8 cellular contexts compared by ENCODE assay signal in the genomic region with DNA sequence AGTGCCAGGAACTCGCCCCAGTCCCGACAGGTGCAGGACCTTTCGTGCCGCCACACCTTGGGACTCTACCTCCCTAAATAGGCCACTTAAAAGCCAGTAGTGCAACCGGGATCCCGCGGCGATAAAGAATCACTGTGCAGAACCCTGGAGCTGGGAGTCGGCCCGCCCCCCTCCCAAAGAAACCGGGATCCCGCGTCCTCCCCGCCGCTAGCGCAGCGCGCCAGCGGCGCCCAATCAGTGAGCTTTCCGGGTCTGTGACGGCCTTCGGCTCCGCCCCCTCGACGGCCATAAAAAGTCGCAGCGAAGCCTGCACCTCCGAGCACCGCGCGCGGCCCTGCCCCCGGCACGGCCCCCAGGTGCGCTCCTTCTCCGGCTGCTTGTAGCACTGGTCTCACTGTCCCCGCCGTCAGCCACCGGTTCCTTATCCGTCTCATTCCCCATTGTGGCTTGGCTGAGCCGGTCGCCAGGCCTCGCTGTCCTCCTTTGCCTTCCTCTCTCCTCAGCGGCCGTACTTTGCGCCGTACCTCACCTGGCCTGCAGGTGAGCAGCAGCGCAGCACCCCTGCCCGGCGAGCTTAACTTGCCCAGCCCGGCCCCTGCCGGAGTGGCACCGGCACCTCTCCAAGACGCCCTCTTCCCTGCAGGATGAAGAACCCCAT. TPM values are rescaled to one million over a fixed set of nuclear protein-coding genes. Genes with fewer than 3 reads are reported as not detected.
DNase-seq lines count a peak whose midpoint lies in the region; ATAC-seq and TF ChIP-seq lines count a peak whose summit lies in the region.

Gene LRAT (plus strand): TSS at position 318 of the 658 bp plus-strand sequence. CDS start 327 bp downstream, at position 645.

- peak; percentile 59 for ATAC-seq in GM19452 (IDR thresholded peaks at IDR 0.05; ENCODE audit: unreplicated experiment)
- ATAC-seq in activated naive CD8-positive, alpha-beta T cell treated with anti-CD3 and anti-CD28 coated beads, Interleukin-2, amount 10 ng/mL, durations not matched to agents 7 days and 5 days (ENCODE audit: low read depth), result peak; percentile 82

- no peaks in the 10 kb centered on the region for H3K9me3 ChIP-seq in left ventricle myocardium inferior (replicated peaks)

- H3K36me3 ChIP-seq in left ventricle myocardium inferior, result no peaks in the 10 kb centered on the region

- no peaks in the 10 kb centered on the region for H3K9me3 Mint-ChIP-seq in activated naive CD8-positive, alpha-beta T cell treated with anti-CD3 and anti-CD28 coated beads, Interleukin-2, amount 10 ng/mL, durations not matched to agents 7 days and 5 days

- POLR2A ChIA-PET in AG04449 (lab: Yijun Ruan, JAX), result no interaction called here
- POLR2A ChIA-PET in activated naive CD8-positive, alpha-beta T cell treated with anti-CD3 and anti-CD28 coated beads, Interleukin-2, amount 10 ng/mL, durations not matched to agents 7 days and 5 days (lab: Charles Lee), result interaction anchor here (0.6 kb wide), 1 partner anchor 1511 kb away, joined by 3 read pairs; no protein-coding TSS in a partner anchor

- DNase-seq in AG04449 (ENCODE audit: low read depth, low spot score) (no peak), NCI-H2227 treated with DMSO at 0.1 percent for 48 hours (lab: John Stamatoyannopoulos, UW) (peak; percentile 3), left ventricle myocardium inferior (peak; percentile 21), posterior vena cava (ENCODE audit: low spot score) (peak; percentile 80), NCI-H1092 treated with DMSO at 0.1 percent for 48 hours (lab: John Stamatoyannopoulos, UW) (no peak), SIG-M5 treated with dmso at 0.1 percent for 504 hours (lab: John Stamatoyannopoulos, UW; ENCODE audit: unreplicated experiment) (no peak)
- peak; percentile 60 for DNase-seq in activated naive CD8-positive, alpha-beta T cell treated with anti-CD3 and anti-CD28 coated beads, Interleukin-2, amount 10 ng/mL, durations not matched to agents 7 days and 5 days

- H3K4me1 Mint-ChIP-seq in activated naive CD8-positive, alpha-beta T cell treated with anti-CD3 and anti-CD28 coated beads, Interleukin-2, amount 10 ng/mL, durations not matched to agents 7 days and 5 days, result peaks cover 10% of the 10 kb centered on the region

- H3K27me3 Mint-ChIP-seq in activated naive CD8-positive, alpha-beta T cell treated with anti-CD3 and anti-CD28 coated beads, Interleukin-2, amount 10 ng/mL, durations not matched to agents 7 days and 5 days, result peaks cover 67% of the 10 kb centered on the region

- TF ChIP-seq CTCF in AG04449 (IDR thresholded peaks at IDR 0.05; ENCODE audit: insufficient read depth, low read length, missing control alignments) (no peak), left ventricle myocardium inferior (IDR thresholded peaks at IDR 0.05; ENCODE audit: borderline replicate concordance) (no peak)

- H3K27ac ChIP-seq in left ventricle myocardium inferior (replicated peaks), result no peak within 1 kb of the TSS

- CTCF ChIA-PET in AG04449 (lab: Yijun Ruan, JAX), result no interaction called here

- H3K36me3 Mint-ChIP-seq in activated naive CD8-positive, alpha-beta T cell treated with anti-CD3 and anti-CD28 coated beads, Interleukin-2, amount 10 ng/mL, durations not matched to agents 7 days and 5 days, result no peaks in the 10 kb centered on the region

- H3K4me1 ChIP-seq in left ventricle myocardium inferior, result peaks cover 29% of the 10 kb centered on the region

- H3K4me3 Mint-ChIP-seq in activated naive CD8-positive, alpha-beta T cell treated with anti-CD3 and anti-CD28 coated beads, Interleukin-2, amount 10 ng/mL, durations not matched to agents 7 days and 5 days, result peak within 1 kb of the TSS; percentile 81

- H3K27ac Mint-ChIP-seq in activated naive CD8-positive, alpha-beta T cell treated with anti-CD3 and anti-CD28 coated beads, Interleukin-2, amount 10 ng/mL, durations not matched to agents 7 days and 5 days, result no peak within 1 kb of the TSS

- intact Hi-C loops in left ventricle myocardium inferior (cut with micrococcal nuclease) (no loop called here), posterior vena cava (cut with DNase I) (no loop called here)

- peak within 1 kb of the TSS; percentile 6; the same call in 1 of the 2 replicates for H3K4me3 ChIP-seq in AG04449 (ENCODE audit: low read depth, low read length)
- H3K4me3 ChIP-seq in left ventricle myocardium inferior, result peak within 1 kb of the TSS; percentile 59

- H3K27me3 ChIP-seq in left ventricle myocardium inferior (ENCODE audit: low read depth), result peaks cover 90% of the 10 kb centered on the region

RNA-seq across cellular contexts. Expression of gene LRAT, which starts in this region (rescaled TPM):
- not detected for total RNA-seq in activated naive CD8-positive, alpha-beta T cell treated with anti-CD3 and anti-CD28 coated beads, Interleukin-2, amount 10 ng/mL, durations not matched to agents 7 days and 5 days
- total RNA-seq in left ventricle myocardium inferior, result not detected
- total RNA-seq in posterior vena cava, result under 1 TPM in 1 of 2 donors, not detected in 1; 0.10 TPM

Comparison
In these comparisons a context has a peak if more than half of its experiments do, and no peak if none do; other contexts are left out.
1. Peak in DNase-seq and ATAC-seq in activated naive CD8-positive, alpha-beta T cell treated with anti-CD3 and anti-CD28 coated beads, Interleukin-2, amount 10 ng/mL, durations not matched to agents 7 days and 5 days; RNA of the gene not detected or under 1 TPM.
2. Peak in DNase-seq and H3K4me3 ChIP-seq in left ventricle myocardium inferior; RNA of the gene not detected or under 1 TPM.
3. Peak in DNase-seq in posterior vena cava; RNA of the gene not detected or under 1 TPM.